In genomic region chr11:120096756-120097191, GRCh38 we compare ENCODE assay signal across 32 cellular contexts. TPM values are rescaled to one million over a fixed set of nuclear protein-coding genes. Genes with fewer than 3 reads are reported as not detected.
DNase-seq lines count a peak whose midpoint lies in the region; ATAC-seq, FAIRE-seq and TF ChIP-seq lines count a peak whose summit lies in the region.
"Had no signal": no experiment of that assay in that cellular context is flagged by ENCODE, and none has a peak within 500 bp of the region (broad histone marks: within the 10 kb centered on the region; RNA-seq: fewer than 3 reads in every experiment).

No MANE protein-coding gene starts in this region.

- no peak overlapping the region for H2AFZ ChIP-seq in HepG2 (ENCODE audit: low read length)
- H2AFZ ChIP-seq in smooth muscle cell (ENCODE audit: low read depth): no peak overlapping the region

- H3K4me1 ChIP-seq in HepG2 (ENCODE audit: insufficient read depth, low read length) (peaks cover 16% of the 10 kb centered on the region; the same call in 1 of the 2 replicates), smooth muscle cell (ENCODE audit: low read depth) (peaks cover 21% of the 10 kb centered on the region)
- H3K4me1 ChIP-seq: colonic mucosa, left lung, spleen, thyroid gland had no signal

- H3K27me3 ChIP-seq in HepG2 (ENCODE audit: control insufficient read depth in 1 of 2, insufficient read depth in 2 of 2, low read length in 2 of 2): peaks cover 5 to 42% of the 10 kb centered on the region in 2 experiments
- H3K27me3 ChIP-seq in smooth muscle cell (ENCODE audit: low read depth): no peaks in the 10 kb centered on the region
- H3K27me3 ChIP-seq: colonic mucosa, thyroid gland had no signal

- TF ChIP-seq RAD21 in HepG2 (CRISPR knock-in tag; IDR thresholded peaks at IDR 0.05): no peak

- DNase-seq in NCI-H1092 treated with DMSO at 0.1 percent for 48 hours (lab: John Stamatoyannopoulos, UW): peak; percentile 6
- DNase-seq in NCI-H1092 (lab: John Stamatoyannopoulos, UW): no peak
- DNase-seq in caudate nucleus (lab: John Stamatoyannopoulos, UW): peak in 42 of 61 donors; percentile 13 to 84 (median 42)
- DNase-seq in HepG2 (ENCODE audit: low spot score): no peak
- DNase-seq in smooth muscle cell (lab: John Stamatoyannopoulos, UW; ENCODE audit: unreplicated experiment): no peak
- DNase-seq in activated CD4-positive, alpha-beta T cell treated with anti-CD3 and anti-CD28 coated beads, Interleukin-2, amount 50 U/mL, for 48 hours: no peak
- no peak for DNase-seq in activated naive CD4-positive, alpha-beta T cell treated with anti-CD3 and anti-CD28 coated beads for 36 hours
- DNase-seq: activated CD4-positive, alpha-beta T cell treated with anti-CD3 and anti-CD28 coated beads, Interleukin-2, amount 50 U/mL, for 4 hours; activated CD8-positive, alpha-beta memory T cell treated with anti-CD3 and anti-CD28 coated beads, Interleukin-2, amount 50 U/mL, for 48 hours; activated effector memory CD4-positive, alpha-beta T cell treated with Interleukin-2 at 50 U/mL for 16 hours; activated naive CD8-positive, alpha-beta T cell treated with anti-CD3 and anti-CD28 coated beads, Interleukin-2, amount 50 U/mL, for 24 hours; brain microvascular endothelial cell; CD8-positive, alpha-beta T cell; colonic mucosa; GF-D8; glutamatergic neuron; left lung; NCI-H2029; NCI-H510A; stimulated activated CD4-positive, alpha-beta T cell treated with anti-CD3 and anti-CD28 coated beads, Interleukin-4, amount 100 ng/mL, for 24 hours; stimulated activated naive CD8-positive, alpha-beta T cell treated with anti-CD3 and anti-CD28 coated beads, Interleukin-15, Interleukin-2, amounts not matched to agents 100 U/mL and 50 U/mL, for 24 hours; thyroid gland had no signal

- H3K4me1 Mint-ChIP-seq in activated naive CD4-positive, alpha-beta T cell treated with anti-CD3 and anti-CD28 coated beads for 36 hours (ENCODE audit: low read depth): no peaks in the 10 kb centered on the region
- H3K4me1 Mint-ChIP-seq: activated naive CD8-positive, alpha-beta T cell treated with anti-CD3 and anti-CD28 coated beads, Interleukin-2, amount 50 U/mL, for 24 hours had no signal

- no peak overlapping the region for H3K27ac Mint-ChIP-seq in activated naive CD4-positive, alpha-beta T cell treated with anti-CD3 and anti-CD28 coated beads for 36 hours
- H3K27ac Mint-ChIP-seq: activated naive CD8-positive, alpha-beta T cell treated with anti-CD3 and anti-CD28 coated beads, Interleukin-2, amount 50 U/mL, for 24 hours; CD8-positive, alpha-beta T cell had no signal

- H3K79me2 ChIP-seq in HepG2 (ENCODE audit: insufficient read depth, low read length) (no peaks in the 10 kb centered on the region), smooth muscle cell (ENCODE audit: low read depth) (no peaks in the 10 kb centered on the region)

- TF ChIP-seq POLR2A in HepG2 (IDR thresholded peaks at IDR 0.05; ENCODE audit: insufficient read depth in 1 of 2, low read depth in 2 of 2, low read length in 2 of 2): no peak

- H3K4me2 ChIP-seq in HepG2 (ENCODE audit: low read depth, low read length): no peak overlapping the region
- peak overlapping the region; percentile 39 for H3K4me2 ChIP-seq in smooth muscle cell
- H3K4me2 ChIP-seq: KMS-11 had no signal

- no peaks in the 10 kb centered on the region for H3K36me3 Mint-ChIP-seq in activated naive CD4-positive, alpha-beta T cell treated with anti-CD3 and anti-CD28 coated beads for 36 hours (ENCODE audit: low read depth)
- H3K36me3 Mint-ChIP-seq: CD8-positive, alpha-beta T cell had no signal

- no peaks in the 10 kb centered on the region for H3K9me3 Mint-ChIP-seq in activated naive CD4-positive, alpha-beta T cell treated with anti-CD3 and anti-CD28 coated beads for 36 hours
- H3K9me3 Mint-ChIP-seq: activated naive CD8-positive, alpha-beta T cell treated with anti-CD3 and anti-CD28 coated beads, Interleukin-2, amount 50 U/mL, for 24 hours; CD8-positive, alpha-beta T cell; neural crest cell had no signal

- H4K20me1 ChIP-seq in HepG2 (ENCODE audit: insufficient read depth, low read length) (0 out of 2 replicates have a peak, but pooled peaks cover 3% of the 10 kb centered on the region), smooth muscle cell (ENCODE audit: low read depth) (no peaks in the 10 kb centered on the region)

- no peak for FAIRE-seq in HepG2 (lab: Jason Lieb, UNC)
- FAIRE-seq: RCC 7860 had no signal

- no peaks in the 10 kb centered on the region for H3F3A ChIP-seq in smooth muscle cell (ENCODE audit: low read depth)

- H3K9ac ChIP-seq in HepG2 (ENCODE audit: insufficient read depth, low read depth, low read length): no peak overlapping the region
- H3K9ac ChIP-seq in smooth muscle cell (ENCODE audit: low read depth): no peak overlapping the region
- H3K9ac ChIP-seq: KMS-11 had no signal

- H3K36me3 ChIP-seq in HepG2 (replicated peaks in 1 of 2; ENCODE audit: control insufficient read depth in 1 of 2, insufficient read depth in 2 of 2, low read length in 2 of 2) (no peaks in the 10 kb centered on the region), smooth muscle cell (ENCODE audit: low read depth) (no peaks in the 10 kb centered on the region)
- H3K36me3 ChIP-seq: brain microvascular endothelial cell, colonic mucosa, left lung, spleen, thyroid gland had no signal

- H3K27ac ChIP-seq in caudate nucleus (ENCODE audit: low read depth, low read length) (no peak overlapping the region), HepG2 (ENCODE audit: extremely low read length, insufficient read depth, low read length) (no peak overlapping the region), smooth muscle cell (ENCODE audit: low read depth) (no peak overlapping the region)
- H3K27ac ChIP-seq: 22Rv1, brain microvascular endothelial cell, colonic mucosa, KMS-11, left lung, spleen, thyroid gland, VCaP had no signal

- TF ChIP-seq EP300 in HepG2 (IDR thresholded peaks at IDR 0.05; ENCODE audit: low read depth in 2 of 2, low read length in 2 of 2) (no peak), HepG2 (CRISPR knock-in tag; IDR thresholded peaks at IDR 0.05; ENCODE audit: borderline replicate concordance) (no peak)

- H3K4me3 ChIP-seq in HepG2 (replicated peaks in 1 of 3; ENCODE audit: insufficient read depth in 1 of 3, low read depth in 2 of 3, low read length in 3 of 3) (no peak overlapping the region), smooth muscle cell (no peak overlapping the region)
- H3K4me3 ChIP-seq: colonic mucosa, left lung, spleen, thyroid gland had no signal

- BruUV-seq in HepG2 (replicated peaks; lab: Mats Ljungman, UMichigan): no TSS peak

- peaks cover 8% of the 10 kb centered on the region for H3K27me3 Mint-ChIP-seq in activated naive CD4-positive, alpha-beta T cell treated with anti-CD3 and anti-CD28 coated beads for 36 hours (ENCODE audit: low read depth)

- H3K9me3 ChIP-seq in HepG2 (ENCODE audit: low read length) (no peaks in the 10 kb centered on the region), smooth muscle cell (replicated peaks; ENCODE audit: low read depth) (no peaks in the 10 kb centered on the region)
- H3K9me3 ChIP-seq: colonic mucosa, left lung, spleen, thyroid gland had no signal

- CTCF ChIA-PET in HepG2 (lab: Yijun Ruan, JAX; ENCODE audit: low intra/inter-chr PET ratio, low total read pairs): no interaction called here
- CTCF ChIA-PET in activated naive CD4-positive, alpha-beta T cell treated with anti-CD3 and anti-CD28 coated beads for 36 hours (lab: Charles Lee): no interaction called here

- no peak overlapping the region for H3K4me3 Mint-ChIP-seq in activated naive CD4-positive, alpha-beta T cell treated with anti-CD3 and anti-CD28 coated beads for 36 hours
- H3K4me3 Mint-ChIP-seq: activated naive CD8-positive, alpha-beta T cell treated with anti-CD3 and anti-CD28 coated beads, Interleukin-2, amount 50 U/mL, for 24 hours; CD8-positive, alpha-beta T cell; neural crest cell had no signal

- in situ Hi-C loops in HepG2 (cut with HindIII; ENCODE audit: extremely low pct_ligation_motif_present, low pct_unique_long_range_greater_than_20kb): no loop called here

- POLR2A ChIA-PET in HepG2 (lab: Yijun Ruan, JAX): no interaction called here

- intact Hi-C loops in HepG2 (cut with micrococcal nuclease; ENCODE audit: unreplicated experiment): no loop called here
- intact Hi-C loops in activated naive CD4-positive, alpha-beta T cell treated with anti-CD3 and anti-CD28 coated beads for 36 hours (cut with micrococcal nuclease): no loop called here

- TF ChIP-seq CTCF in HepG2 (CRISPR knock-in tag; IDR thresholded peaks at IDR 0.05) (no peak), smooth muscle cell (IDR thresholded peaks at IDR 0.05; ENCODE audit: borderline replicate concordance, insufficient read depth, poor library complexity, severe bottlenecking) (no peak)

- peak; percentile 45 for ATAC-seq in HepG2
- no peak for ATAC-seq in GM18502 (IDR thresholded peaks at IDR 0.05; ENCODE audit: poor library complexity, unreplicated experiment)
- ATAC-seq: activated naive CD8-positive, alpha-beta T cell treated with anti-CD3 and anti-CD28 coated beads, Interleukin-2, amount 50 U/mL, for 24 hours; CD8-positive, alpha-beta T cell; left lung; stimulated activated naive CD8-positive, alpha-beta T cell treated with anti-CD3 and anti-CD28 coated beads, Interleukin-15, Interleukin-2, amounts not matched to agents 100 U/mL and 50 U/mL, for 24 hours had no signal

- WGBS in HepG2 (ENCODE audit: low lambda C conversion rate): 13% methylated on average over 9 of the region's 10 CpGs
- WGBS in smooth muscle cell (ENCODE audit: low lambda C conversion rate): 19% methylated on average over 10 of the region's 10 CpGs

RNA-seq across cellular contexts. Expression of gene TRIM29, which starts 41.1 kb away (rescaled TPM):
- total RNA-seq in HepG2 (2016; rRNA removed; fragmentation: Illumina TruSeq; extraction: Trizol) (0.84 and 0.86 TPM in 2 replicates), smooth muscle cell (37.1 and 40.5 TPM in 2 replicates)
- not detected in 2 replicates for total RNA-seq in HepG2 (2016; cell fraction: cytosol; rRNA removed; fragmentation: Illumina TruSeq; extraction: Trizol; ENCODE audit: low read depth)
- total RNA-seq in HepG2 (2016; cell fraction: insoluble cytoplasmic fraction; rRNA removed; fragmentation: Illumina TruSeq; extraction: Trizol): 0.58 and 0.74 TPM in 2 replicates
- 0.62 and 0.72 TPM in 2 replicates for total RNA-seq in HepG2 (2016; cell fraction: membrane; rRNA removed; fragmentation: Illumina TruSeq; extraction: Trizol)
- 1.7 and 2.0 TPM in 2 replicates for total RNA-seq in HepG2 (2016; cell fraction: nucleus; rRNA removed; fragmentation: Illumina TruSeq; extraction: Trizol)
- polyA plus RNA-seq in HepG2 (2011; rRNA removed) (0.86 and 1.2 TPM in 2 replicates), smooth muscle cell (20.6 and 76.5 TPM in 2 replicates)
- 0.78 and 0.83 TPM in 2 replicates for polyA plus RNA-seq in HepG2 (2011; cell fraction: cytosol; rRNA removed)
- 2.2 and 4.0 TPM in 2 replicates for polyA plus RNA-seq in HepG2 (2011; cell fraction: nucleus; rRNA removed)
- polyA plus RNA-seq in HepG2 (2012): 0.47 and 0.95 TPM in 2 replicates
- 0.41 and 0.44 TPM in 2 replicates for polyA plus RNA-seq in HepG2 (2016; cell fraction: cytosol; fragmentation: Illumina TruSeq; extraction: Trizol; ENCODE audit: low read depth)
- polyA plus RNA-seq in HepG2 (2016; cell fraction: insoluble cytoplasmic fraction; fragmentation: Illumina TruSeq; extraction: Trizol; ENCODE audit: low read depth): 0.74 and 0.80 TPM in 2 replicates
- polyA plus RNA-seq in HepG2 (2016; cell fraction: membrane; fragmentation: Illumina TruSeq; extraction: Trizol; ENCODE audit: low read depth): 0.31 and 0.92 TPM in 2 replicates
- polyA plus RNA-seq in HepG2 (2016; cell fraction: nucleus; fragmentation: Illumina TruSeq; extraction: Trizol; ENCODE audit: insufficient read depth, low read depth): 0.56 and 0.81 TPM in 2 replicates
- polyA minus RNA-seq in HepG2 (2011; rRNA and poly(A)+ RNA removed; ENCODE audit: low replicate concordance): 14.4 and 285 TPM in 2 replicates
- 1.2 and 2.0 TPM in 2 replicates for polyA minus RNA-seq in HepG2 (2011; cell fraction: cytosol; rRNA and poly(A)+ RNA removed)
- polyA minus RNA-seq in HepG2 (2011; cell fraction: nucleus; rRNA and poly(A)+ RNA removed): 6.6 and 14.2 TPM in 2 replicates
- total RNA-seq in activated naive CD4-positive, alpha-beta T cell treated with anti-CD3 and anti-CD28 coated beads for 36 hours: not detected
- total RNA-seq: CD8-positive, alpha-beta T cell; neural crest cell; pulmonary artery endothelial cell; SK-MEL-5; T-helper 2 cell treated with Interferon-gamma antibody and Interleukin-4, amounts not matched to agents 100 ng/mL and 5 ng/mL, for 36 hours had no signal

Comparison
In these comparisons a context has a peak if more than half of its experiments do, and no peak if none do; other contexts are left out.
1. DNase-seq: peak in NCI-H1092 treated with DMSO at 0.1 percent for 48 hours (single experiment) and caudate nucleus (42 of 61); none in NCI-H1092 (single experiment), HepG2 (single experiment), smooth muscle cell (single experiment), activated CD4-positive, alpha-beta T cell treated with anti-CD3 and anti-CD28 coated beads, Interleukin-2, amount 50 U/mL, for 48 hours (0 of 2) and activated naive CD4-positive, alpha-beta T cell treated with anti-CD3 and anti-CD28 coated beads for 36 hours (single experiment).
2. RNA of gene TRIM29, which starts 41.1 kb away (total RNA-seq): 37.1 to 40.5 TPM in smooth muscle cell; 0.58 to 2.0 TPM in HepG2 and not detected in activated naive CD4-positive, alpha-beta T cell treated with anti-CD3 and anti-CD28 coated beads for 36 hours; every median in the first group is over 10 times any median in the second.